In the genomic region with DNA sequence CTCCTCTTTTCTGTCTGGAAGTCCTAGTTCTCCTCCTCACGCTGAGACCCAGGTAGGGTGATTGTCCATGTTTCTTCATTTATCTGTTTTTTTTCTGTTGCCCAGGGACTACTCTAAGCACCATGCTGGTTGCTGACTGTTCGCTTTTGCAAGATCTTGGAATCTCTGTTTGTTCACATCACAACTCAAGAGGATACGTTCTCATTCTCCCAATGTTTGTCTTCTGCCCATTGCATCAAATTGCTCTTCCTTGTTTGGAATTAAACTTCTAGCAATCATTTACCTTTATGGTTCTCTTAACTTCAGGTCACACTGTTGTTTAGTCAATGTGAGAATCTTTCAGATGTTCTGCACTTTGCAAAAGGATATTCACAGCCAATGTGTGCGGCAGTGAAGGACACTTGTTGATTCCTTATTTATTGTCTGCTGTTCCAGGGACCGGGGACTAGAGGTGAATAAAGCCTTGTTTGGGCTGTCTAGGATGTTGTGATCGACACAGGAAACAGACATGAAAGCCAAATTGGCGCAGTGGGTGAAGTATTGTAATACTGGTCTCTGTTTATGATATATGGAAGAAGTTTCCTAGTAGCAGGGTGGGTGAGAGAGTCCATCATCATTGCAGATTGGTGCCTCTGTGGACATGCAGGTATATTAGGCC, we compare ENCODE assay signal across 14 cellular contexts. TPM values are rescaled to one million over a fixed set of nuclear protein-coding genes. Genes with fewer than 3 reads are reported as not detected.
DNase-seq lines count a peak whose midpoint lies in the region; ATAC-seq and TF ChIP-seq lines count a peak whose summit lies in the region.
"Had no signal": no experiment of that assay in that cellular context is flagged by ENCODE, and none has a peak within 500 bp of the region (broad histone marks: within the 10 kb centered on the region; RNA-seq: fewer than 3 reads in every experiment).

No MANE protein-coding gene starts in this region.

- no peak overlapping the region for H3K4ac ChIP-seq in neuronal stem cell (ENCODE audit: low read length)

- ATAC-seq in activated naive CD8-positive, alpha-beta T cell treated with anti-CD3 and anti-CD28 coated beads, Interleukin-2, amount 10 ng/mL, durations not matched to agents 7 days and 5 days (ENCODE audit: low read depth): peak; percentile 58
- ATAC-seq in activated T-helper 17 cell treated with anti-CD3 and anti-CD28 coated beads, Interleukin-2, amount 50 U/mL, for 72 hours (replicated peaks): no peak

- no peak overlapping the region for H2BK15ac ChIP-seq in neuronal stem cell (ENCODE audit: low read length)

- H3K9me3 ChIP-seq in muscle layer of duodenum (ENCODE audit: control insufficient read depth in 1 of 2, low read length in 2 of 2) (no peaks in the 10 kb centered on the region), neuronal stem cell (replicated peaks in 1 of 2; ENCODE audit: control insufficient read depth in 2 of 2, insufficient read depth in 1 of 2, low read depth in 1 of 2, low read length in 2 of 2) (peaks cover 0 to 3% of the 10 kb centered on the region in 2 donors)

- H3K23ac ChIP-seq in neuronal stem cell (ENCODE audit: low read depth, low read length, poor library complexity): no peak overlapping the region

- no peak for TF ChIP-seq CTCF in type B pancreatic cell (conservative IDR thresholded peaks at IDR 0.05)

- H2BK120ac ChIP-seq in neuronal stem cell (ENCODE audit: low read depth, low read length): no peak overlapping the region

- POLR2A ChIA-PET in activated naive CD8-positive, alpha-beta T cell treated with anti-CD3 and anti-CD28 coated beads, Interleukin-2, amount 10 ng/mL, durations not matched to agents 7 days and 5 days (lab: Charles Lee): no interaction called here

- no peak for DNase-seq in activated naive CD8-positive, alpha-beta T cell treated with anti-CD3 and anti-CD28 coated beads, Interleukin-2, amount 10 ng/mL, durations not matched to agents 7 days and 5 days
- DNase-seq in activated naive CD8-positive, alpha-beta T cell treated with anti-CD3 and anti-CD28 coated beads for 36 hours: no peak
- DNase-seq in type B pancreatic cell (ENCODE audit: extremely low spot score, unreplicated experiment) (no peak), neuronal stem cell (ENCODE audit: low spot score) (no peak), CD1c-positive myeloid dendritic cell (ENCODE audit: extremely low spot score) (no peak)
- no peak for DNase-seq in stimulated activated CD4-positive, alpha-beta T cell treated with anti-CD3 and anti-CD28 coated beads, Interleukin-4, amount 100 ng/mL, for 1 hour
- DNase-seq: activated T-cell treated with anti-CD3 and anti-CD28 coated beads, Interleukin-2, amount 50 U/mL, for 24 hours; C1 segment of cervical spinal cord; H9; KBM-7; NCI-H1930 had no signal

- no peak overlapping the region for H4K91ac ChIP-seq in neuronal stem cell (ENCODE audit: low read depth, low read length, poor library complexity)

- no peaks in the 10 kb centered on the region for H3K9me3 Mint-ChIP-seq in activated naive CD8-positive, alpha-beta T cell treated with anti-CD3 and anti-CD28 coated beads, Interleukin-2, amount 10 ng/mL, durations not matched to agents 7 days and 5 days
- H3K9me3 Mint-ChIP-seq in activated naive CD8-positive, alpha-beta T cell treated with anti-CD3 and anti-CD28 coated beads for 36 hours: no peaks in the 10 kb centered on the region
- H3K9me3 Mint-ChIP-seq in activated T-helper 17 cell treated with anti-CD3 and anti-CD28 coated beads, Interleukin-2, amount 50 U/mL, for 72 hours: no peaks in the 10 kb centered on the region
- no peaks in the 10 kb centered on the region for H3K9me3 Mint-ChIP-seq in type B pancreatic cell
- H3K9me3 Mint-ChIP-seq: activated T-cell treated with anti-CD3 and anti-CD28 coated beads, Interleukin-2, amount 50 U/mL, for 24 hours; H9 had no signal

- H3K4me1 ChIP-seq in muscle layer of duodenum (ENCODE audit: control insufficient read depth in 1 of 2, insufficient read depth in 2 of 2, low read length in 2 of 2) (peaks cover 3 to 32% of the 10 kb centered on the region in 2 donors), neuronal stem cell (ENCODE audit: control insufficient read depth in 2 of 2, insufficient read depth in 1 of 2, low read depth in 1 of 2, low read length in 2 of 2) (peaks cover 0 to 4% of the 10 kb centered on the region in 2 donors)

- H3K4me1 Mint-ChIP-seq in activated naive CD8-positive, alpha-beta T cell treated with anti-CD3 and anti-CD28 coated beads, Interleukin-2, amount 10 ng/mL, durations not matched to agents 7 days and 5 days: peaks cover 36% of the 10 kb centered on the region
- peaks cover 24% of the 10 kb centered on the region for H3K4me1 Mint-ChIP-seq in activated naive CD8-positive, alpha-beta T cell treated with anti-CD3 and anti-CD28 coated beads for 36 hours
- H3K4me1 Mint-ChIP-seq in activated T-helper 17 cell treated with anti-CD3 and anti-CD28 coated beads, Interleukin-2, amount 50 U/mL, for 72 hours: peaks cover 35% of the 10 kb centered on the region
- peaks cover 57% of the 10 kb centered on the region for H3K4me1 Mint-ChIP-seq in type B pancreatic cell (ENCODE audit: unreplicated experiment)

- H3K27me3 ChIP-seq in muscle layer of duodenum (ENCODE audit: low read depth, low read length) (no peaks in the 10 kb centered on the region), neuronal stem cell (ENCODE audit: control insufficient read depth in 3 of 3, insufficient read depth in 3 of 3, low read depth in 1 of 3, low read length in 3 of 3) (no peaks in the 10 kb centered on the region)

- H3K36me3 ChIP-seq in muscle layer of duodenum (ENCODE audit: control insufficient read depth in 1 of 2, insufficient read depth in 2 of 2, low read length in 2 of 2): peaks cover 4% of the 10 kb centered on the region in 2 donors
- H3K36me3 ChIP-seq in neuronal stem cell (replicated peaks in 1 of 2; ENCODE audit: control insufficient read depth in 2 of 2, insufficient read depth in 2 of 2, low read length in 2 of 2): peaks cover 2 to 61% of the 10 kb centered on the region in 2 donors

- H3K4me3 Mint-ChIP-seq in activated naive CD8-positive, alpha-beta T cell treated with anti-CD3 and anti-CD28 coated beads, Interleukin-2, amount 10 ng/mL, durations not matched to agents 7 days and 5 days: peak overlapping the region; percentile 57
- H3K4me3 Mint-ChIP-seq in activated naive CD8-positive, alpha-beta T cell treated with anti-CD3 and anti-CD28 coated beads for 36 hours: no peak overlapping the region
- H3K4me3 Mint-ChIP-seq in activated T-helper 17 cell treated with anti-CD3 and anti-CD28 coated beads, Interleukin-2, amount 50 U/mL, for 72 hours: no peak overlapping the region
- no peak overlapping the region for H3K4me3 Mint-ChIP-seq in type B pancreatic cell
- H3K4me3 Mint-ChIP-seq: activated T-cell treated with anti-CD3 and anti-CD28 coated beads, Interleukin-2, amount 50 U/mL, for 24 hours; H9 had no signal

- peaks cover 4% of the 10 kb centered on the region for H3K79me1 ChIP-seq in neuronal stem cell (ENCODE audit: low read depth, low read length)

- peaks cover 43% of the 10 kb centered on the region for H3K36me3 Mint-ChIP-seq in activated naive CD8-positive, alpha-beta T cell treated with anti-CD3 and anti-CD28 coated beads, Interleukin-2, amount 10 ng/mL, durations not matched to agents 7 days and 5 days
- peaks cover 33% of the 10 kb centered on the region for H3K36me3 Mint-ChIP-seq in activated naive CD8-positive, alpha-beta T cell treated with anti-CD3 and anti-CD28 coated beads for 36 hours
- peaks cover 35% of the 10 kb centered on the region for H3K36me3 Mint-ChIP-seq in activated T-helper 17 cell treated with anti-CD3 and anti-CD28 coated beads, Interleukin-2, amount 50 U/mL, for 72 hours (ENCODE audit: low read depth)
- H3K36me3 Mint-ChIP-seq in type B pancreatic cell: peaks cover 32% of the 10 kb centered on the region

- no peak overlapping the region for H2BK5ac ChIP-seq in neuronal stem cell (ENCODE audit: low read length)

- no peak overlapping the region for H2BK12ac ChIP-seq in neuronal stem cell (ENCODE audit: low read length)

- H4K8ac ChIP-seq in neuronal stem cell (ENCODE audit: low read depth, low read length): no peak overlapping the region

- H3K14ac ChIP-seq in neuronal stem cell (ENCODE audit: low read length): no peak overlapping the region

- H3K27ac Mint-ChIP-seq in activated naive CD8-positive, alpha-beta T cell treated with anti-CD3 and anti-CD28 coated beads, Interleukin-2, amount 10 ng/mL, durations not matched to agents 7 days and 5 days: peak overlapping the region; percentile 73
- no peak overlapping the region for H3K27ac Mint-ChIP-seq in activated naive CD8-positive, alpha-beta T cell treated with anti-CD3 and anti-CD28 coated beads for 36 hours
- H3K27ac Mint-ChIP-seq in activated T-helper 17 cell treated with anti-CD3 and anti-CD28 coated beads, Interleukin-2, amount 50 U/mL, for 72 hours: peak overlapping the region; percentile 3
- peak overlapping the region; percentile 4 for H3K27ac Mint-ChIP-seq in type B pancreatic cell
- H3K27ac Mint-ChIP-seq: activated T-cell treated with anti-CD3 and anti-CD28 coated beads, Interleukin-2, amount 50 U/mL, for 24 hours had no signal

- H3K4me2 ChIP-seq in neuronal stem cell (ENCODE audit: insufficient read depth, low read length, poor library complexity, severe bottlenecking): no peak overlapping the region

- no peak overlapping the region for H3K9ac ChIP-seq in neuronal stem cell (ENCODE audit: low read depth, low read length, poor library complexity)

- no peak overlapping the region for H2AK5ac ChIP-seq in neuronal stem cell (ENCODE audit: low read depth, low read length)

- WGBS in neuronal stem cell (ENCODE audit: extremely low coverage in 2 of 2, insufficient read length in 2 of 2, insufficient replicate concordance in 1 of 2), 2 donors: no CpG with 5 or more reads among the region's 7 CpGs

- H3K18ac ChIP-seq in neuronal stem cell (ENCODE audit: low read length): no peak overlapping the region

- no peaks in the 10 kb centered on the region for H3K27me3 Mint-ChIP-seq in activated naive CD8-positive, alpha-beta T cell treated with anti-CD3 and anti-CD28 coated beads, Interleukin-2, amount 10 ng/mL, durations not matched to agents 7 days and 5 days
- H3K27me3 Mint-ChIP-seq in activated naive CD8-positive, alpha-beta T cell treated with anti-CD3 and anti-CD28 coated beads for 36 hours: no peaks in the 10 kb centered on the region
- no peaks in the 10 kb centered on the region for H3K27me3 Mint-ChIP-seq in activated T-helper 17 cell treated with anti-CD3 and anti-CD28 coated beads, Interleukin-2, amount 50 U/mL, for 72 hours
- no peaks in the 10 kb centered on the region for H3K27me3 Mint-ChIP-seq in type B pancreatic cell
- H3K27me3 Mint-ChIP-seq: activated T-cell treated with anti-CD3 and anti-CD28 coated beads, Interleukin-2, amount 50 U/mL, for 24 hours had no signal

- H3K4me3 ChIP-seq in muscle layer of duodenum (ENCODE audit: low read depth in 1 of 2, low read length in 2 of 2) (no peak overlapping the region), neuronal stem cell (ENCODE audit: low read length in 2 of 2) (no peak overlapping the region)
- H3K4me3 ChIP-seq: skin epidermis had no signal

- H3K27ac ChIP-seq in muscle layer of duodenum (ENCODE audit: low read length): peak overlapping the region; percentile 78
- H3K27ac ChIP-seq in neuronal stem cell (replicated peaks; ENCODE audit: low read length): no peak overlapping the region

- H2AFZ ChIP-seq in neuronal stem cell (ENCODE audit: low read length): no peak overlapping the region

RNA-seq across cellular contexts. Expression of a gene that starts 24.5 kb away (rescaled TPM):
- total RNA-seq in activated naive CD8-positive, alpha-beta T cell treated with anti-CD3 and anti-CD28 coated beads, Interleukin-2, amount 10 ng/mL, durations not matched to agents 7 days and 5 days: 10 to 100 TPM; 49.6 to 54.3 TPM
- total RNA-seq in activated naive CD8-positive, alpha-beta T cell treated with anti-CD3 and anti-CD28 coated beads for 36 hours: 10 to 100 TPM; 15.0 to 15.3 TPM
- 10 to 100 TPM; 46.6 to 92.4 TPM for total RNA-seq in activated T-helper 17 cell treated with anti-CD3 and anti-CD28 coated beads, Interleukin-2, amount 50 U/mL, for 72 hours
- total RNA-seq in type B pancreatic cell (ENCODE audit: low replicate concordance): 96.7 and 112 TPM in 2 replicates
- polyA plus RNA-seq in neuronal stem cell (2013, experiment 1 of 2): 9.2 TPM
- 10.2 TPM for polyA plus RNA-seq in neuronal stem cell (2013, experiment 2 of 2)
